ENCODE assay signal across 8 cellular contexts in the genomic region with DNA sequence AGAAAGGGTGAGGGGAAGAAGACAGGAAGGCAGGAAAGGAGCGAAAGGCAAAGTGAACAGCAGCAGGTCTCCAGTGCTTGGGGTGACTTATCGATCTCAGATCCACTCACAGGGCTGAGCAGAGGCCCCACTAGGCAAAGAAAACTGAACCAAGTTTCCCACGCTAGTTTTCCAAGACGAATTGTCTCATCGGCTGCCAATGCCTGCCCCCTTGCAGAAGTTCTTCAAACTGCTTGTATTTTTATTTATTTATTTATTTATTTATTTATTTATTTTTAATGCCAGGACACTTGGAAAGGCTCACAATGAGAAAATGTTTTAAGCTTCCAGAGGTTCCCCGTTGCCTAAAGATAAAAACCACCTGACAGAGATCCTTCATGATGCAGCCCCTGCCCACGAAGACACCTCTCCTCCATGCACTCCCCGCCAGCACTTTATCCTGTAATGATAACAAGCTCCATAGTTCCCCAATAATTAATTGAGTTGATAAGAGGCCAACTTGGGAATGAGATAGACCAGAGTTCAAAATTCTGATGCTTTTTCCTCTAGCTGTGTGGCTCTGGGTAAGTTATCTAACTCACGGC. TPM values are rescaled to one million over a fixed set of nuclear protein-coding genes. Genes with fewer than 3 reads are reported as not detected.
A peak's percentile ranks its signal among the peaks of the same experiment; 100 is the strongest.
DNase-seq lines count a peak whose midpoint lies in the region; ATAC-seq, FAIRE-seq and TF ChIP-seq lines count a peak whose summit lies in the region.

No MANE protein-coding gene starts in this region.

- CTCF ChIA-PET in HCT116 (lab: Charles Lee) (interaction anchor here (1.0 kb wide), 1 partner anchor 21 kb away, joined by 3 read pairs; no protein-coding TSS in a partner anchor), K562 (lab: Yijun Ruan, JAX; ENCODE audit: low intra/inter-chr PET ratio) (no interaction called here)

- no peak overlapping the region for H3K27ac ChIP-seq in HCT116 (ENCODE audit: low read depth, low read length)
- H3K27ac ChIP-seq in K562 (ENCODE audit: extremely low read depth, low read depth, low read length) = no peak overlapping the region
- H3K27ac ChIP-seq in lower lobe of right lung = no peak overlapping the region

- H2AFZ ChIP-seq in HCT116 (ENCODE audit: low read depth, low read length, poor library complexity, severe bottlenecking) (no peak overlapping the region), K562 (ENCODE audit: low read depth, low read length) (peak overlapping the region; percentile 47)

- peak; percentile 52 for DNase-seq in Ammon's horn (ENCODE audit: low spot score)
- peak; percentile 12 for DNase-seq in HCT116 (ENCODE audit: low read depth, low spot score)
- DNase-seq in K562 (ENCODE audit: extremely low read depth in 1 of 4, low spot score in 3 of 4) = peak; percentile 34 to 60 (median 52)
- DNase-seq in lower lobe of right lung = no peak
- DNase-seq in DMS153 treated with DMSO at 0.1 percent for 48 hours (lab: John Stamatoyannopoulos, UW; ENCODE audit: unreplicated experiment) = no peak

- H3K9ac ChIP-seq in HCT116 (ENCODE audit: low read length) (no peak overlapping the region), K562 (ENCODE audit: insufficient read depth in 1 of 2, low read depth in 2 of 2, low read length in 2 of 2) (no peak overlapping the region; a peak in 1 of 4 replicates)

- intact Hi-C loops in HCT116 (cut with micrococcal nuclease) = loop anchor here (5.0 to 10.0 kb wide), 2 partner anchors 824 to 1176 kb away; no protein-coding TSS in a partner anchor
- intact Hi-C loops in K562 (cut with micrococcal nuclease) = loop anchor here (2.0 kb wide), 1 partner anchor 122 kb away; no protein-coding TSS in a partner anchor
- intact Hi-C loops in lower lobe of right lung (cut with DNase I) = no loop called here

- WGBS in K562 (ENCODE audit: insufficient coverage, low coverage, missing lambda C conversion rate) = 26% methylated on average over 9 of the region's 9 CpGs

- peak; percentile 25 to 44 (median 29); a peak in 4 of 6 replicates for TF ChIP-seq CTCF in HCT116 (IDR thresholded peaks at IDR 0.05 in 2 of 3, conservative IDR thresholded peaks at IDR 0.05 in 1 of 3; ENCODE audit: borderline replicate concordance in 1 of 3, insufficient read depth in 1 of 3, low read depth in 2 of 3, low read length in 2 of 3)
- peak; percentile 40 to 61 (median 55); a peak in 5 of 6 replicates for TF ChIP-seq CTCF in K562 (IDR thresholded peaks at IDR 0.05 in 2 of 3, conservative IDR thresholded peaks at IDR 0.05 in 1 of 3; ENCODE audit: insufficient read depth in 2 of 3, low read depth in 1 of 3, low read length in 3 of 3)
- peak; percentile 54 for TF ChIP-seq CTCF in lower lobe of right lung (IDR thresholded peaks at IDR 0.05)

- H3K79me2 ChIP-seq in HCT116 (ENCODE audit: insufficient read depth, low read length) (no peaks in the 10 kb centered on the region), K562 (ENCODE audit: control insufficient read depth, insufficient read depth, low read length) (no peaks in the 10 kb centered on the region)

- peak; percentile 55 for FAIRE-seq in K562 (lab: Jason Lieb, UNC)

- H3K36me3 ChIP-seq in HCT116 (ENCODE audit: control insufficient read depth in 1 of 2, insufficient read depth in 2 of 2, low read length in 2 of 2) (no peaks in the 10 kb centered on the region), K562 (ENCODE audit: control insufficient read depth, insufficient read depth, low read length) (no peaks in the 10 kb centered on the region), lower lobe of right lung (no peaks in the 10 kb centered on the region)

- H3K4me1 ChIP-seq in HCT116 (ENCODE audit: control insufficient read depth in 1 of 2, insufficient read depth in 2 of 2, low read length in 2 of 2) (peaks cover 0 to 3% of the 10 kb centered on the region in 2 experiments; a peak in 2 of 4 replicates), K562 (replicated peaks in 1 of 2; ENCODE audit: control insufficient read depth in 2 of 2, insufficient read depth in 2 of 2, low read length in 2 of 2) (no peaks in the 10 kb centered on the region; a peak in 1 of 5 replicates), lower lobe of right lung (no peaks in the 10 kb centered on the region)

- TF ChIP-seq POLR2A in HCT116 (IDR thresholded peaks at IDR 0.05; ENCODE audit: borderline replicate concordance, extremely low read depth, insufficient read depth, insufficient read length) (no peak), K562 (conservative IDR thresholded peaks at IDR 0.05) (no peak)

- H3K27me3 ChIP-seq in HCT116 (ENCODE audit: insufficient read depth, low read length) (no peaks in the 10 kb centered on the region), K562 (ENCODE audit: control insufficient read depth in 2 of 2, insufficient read depth in 2 of 2, low read length in 2 of 2) (peaks cover 6 to 28% of the 10 kb centered on the region in 2 experiments; a peak in 4 of 5 replicates), lower lobe of right lung (ENCODE audit: low read depth) (no peaks in the 10 kb centered on the region)

- TF ChIP-seq RAD21 in HCT116 (IDR thresholded peaks at IDR 0.05; ENCODE audit: low read depth) = peak; percentile 45
- peak; percentile 12 to 36; a peak in 1 of 4 replicates for TF ChIP-seq RAD21 in K562 (CRISPR knock-in tag; conservative IDR thresholded peaks at IDR 0.05 in 1 of 2, IDR thresholded peaks at IDR 0.05 in 1 of 2)

- RAD21 ChIA-PET in HCT116 (lab: Charles Lee; ENCODE audit: low non-redundant PET in 1 of 2, low total read pairs in 2 of 2, uncharacterized antibody in 2 of 2, unreplicated experiment in 2 of 2) = interaction anchor here in 1 of 2 experiments (0.6 kb wide), 1 partner anchor 826 kb away, joined by 3 read pairs; no protein-coding TSS in a partner anchor

- H3K4me2 ChIP-seq in HCT116 (ENCODE audit: low read length) (no peak overlapping the region), K562 (ENCODE audit: insufficient read depth, low read length) (peak overlapping the region; percentile 16; the same call in 1 of the 2 replicates)

- no peak for TF ChIP-seq EP300 in K562 (IDR thresholded peaks at IDR 0.05; ENCODE audit: low read length)

- ATAC-seq in HCT116 = no peak
- ATAC-seq in K562 = peak; percentile 42; the same call in 2 of the 3 replicates
- no peak for ATAC-seq in lower lobe of right lung
- ATAC-seq in HG03108 (IDR thresholded peaks at IDR 0.05; ENCODE audit: unreplicated experiment) = no peak
- no peak for ATAC-seq in HG03039 (IDR thresholded peaks at IDR 0.05; ENCODE audit: unreplicated experiment)
- no peak for ATAC-seq in HG02763 (IDR thresholded peaks at IDR 0.05; ENCODE audit: unreplicated experiment)

- H4K20me1 ChIP-seq in HCT116 (ENCODE audit: insufficient read depth) (no peaks in the 10 kb centered on the region), K562 (replicated peaks; ENCODE audit: control insufficient read depth, insufficient read depth, low read length) (peaks cover 5% of the 10 kb centered on the region; the same call in 1 of the 2 replicates)

- in situ Hi-C loops in K562 (cut with MboI) = loop anchor here (5.0 kb wide), 1 partner anchor 126 kb away; no protein-coding TSS in a partner anchor

- H3K4me3 ChIP-seq in HCT116 (replicated peaks in 1 of 2; ENCODE audit: low read depth in 1 of 2, low read length in 2 of 2) (no peak overlapping the region), K562 (no peak overlapping the region), lower lobe of right lung (no peak overlapping the region)

- BruUV-seq in HCT116 (replicated peaks; lab: Mats Ljungman, UMichigan) (no TSS peak), K562 (replicated peaks; lab: Mats Ljungman, UMichigan) (no TSS peak)

- H3K9me1 ChIP-seq in K562 (ENCODE audit: control insufficient read depth, insufficient read depth, low read length) = no peaks in the 10 kb centered on the region

- H3K9me3 ChIP-seq in HCT116 (ENCODE audit: control insufficient read depth in 1 of 2, insufficient read depth in 1 of 2, low read depth in 1 of 2, low read length in 2 of 2) = no peaks in the 10 kb centered on the region
- no peaks in the 10 kb centered on the region for H3K9me3 ChIP-seq in K562 (replicated peaks; ENCODE audit: control insufficient read depth, insufficient read depth, low read depth, low read length)
- H3K9me3 ChIP-seq in lower lobe of right lung = no peaks in the 10 kb centered on the region

- H3K9me2 ChIP-seq in HCT116 (ENCODE audit: insufficient read depth) = no peaks in the 10 kb centered on the region

- POLR2A ChIA-PET in HCT116 (lab: Charles Lee) (no interaction called here), K562 (lab: Yijun Ruan, JAX) (no interaction called here)

RNA-seq across cellular contexts. Expression of a gene that starts 43.2 kb away (rescaled TPM):
- total RNA-seq in HCT116 (2021; ENCODE audit: unreplicated experiment) = 39.5 TPM
- 30.5 and 32.9 TPM in 2 replicates for polyA plus RNA-seq in HCT116 (2012)
- total RNA-seq in K562 (2011; cell fraction: chromatin; rRNA removed; ENCODE audit: low replicate concordance) = 20.5 and 30.3 TPM in 2 replicates
- 17.8 and 19.8 TPM in 2 replicates for total RNA-seq in K562 (2011; cell fraction: nucleolus; rRNA removed)
- total RNA-seq in K562 (2011; cell fraction: nucleoplasm; rRNA removed) = 24.1 and 36.3 TPM in 2 replicates
- 9.4 and 14.4 TPM in 2 replicates for total RNA-seq in K562 (2014; rRNA removed)
- total RNA-seq in K562 (2014; rRNA removed; fragmentation: Illumina TruSeq; extraction: Trizol) = 16.6 and 17.3 TPM in 2 replicates
- total RNA-seq in K562 (2015; rRNA removed; fragmentation: Illumina TruSeq; extraction: Trizol) = 16.6 and 17.2 TPM in 2 replicates
- 28.6 and 29.7 TPM in 2 replicates for total RNA-seq in K562 (2021)
- 27.1 and 28.9 TPM in 2 replicates for polyA plus RNA-seq in K562 (2011; rRNA removed)
- polyA plus RNA-seq in K562 (2011; cell fraction: cytosol; rRNA removed) = 28.6 and 28.7 TPM in 2 replicates
- polyA plus RNA-seq in K562 (2011; cell fraction: nucleus; rRNA removed) = 14.7 and 16.9 TPM in 2 replicates
- polyA plus RNA-seq in K562 (2012) = 24.7 and 27.3 TPM in 2 replicates
- 26.6 and 27.7 TPM in 2 replicates for polyA plus RNA-seq in K562 (2014; fragmentation: Illumina TruSeq; extraction: Trizol)
- polyA plus RNA-seq in K562 (2014; fragmentation: Nextera tagmentation; extraction: Ambion mirVana) = 1 to 10 TPM; 5.7 to 6.4 TPM
- polyA plus RNA-seq in K562 (2014; rRNA removed) = 26.9 and 39.7 TPM in 2 replicates
- 27.8 and 36.5 TPM in 2 replicates for polyA minus RNA-seq in K562 (2011; rRNA and poly(A)+ RNA removed)
- polyA minus RNA-seq in K562 (2011; cell fraction: cytosol; rRNA and poly(A)+ RNA removed) = 11.0 and 13.0 TPM in 2 replicates
- polyA minus RNA-seq in K562 (2011; cell fraction: nucleus; rRNA and poly(A)+ RNA removed) = 10.4 and 13.9 TPM in 2 replicates
- total RNA-seq in lower lobe of right lung = 38.5 TPM

RNA-seq across cellular contexts. Expression of a gene that starts 46.2 kb away (rescaled TPM):
- total RNA-seq in HCT116 (2021; ENCODE audit: unreplicated experiment) = not detected
- not detected in 2 replicates for polyA plus RNA-seq in HCT116 (2012)
- total RNA-seq in K562 (2011; cell fraction: chromatin; rRNA removed; ENCODE audit: low replicate concordance) = not detected in 2 replicates
- total RNA-seq in K562 (2011; cell fraction: nucleolus; rRNA removed) = not detected in 2 replicates
- total RNA-seq in K562 (2011; cell fraction: nucleoplasm; rRNA removed) = not detected in 2 replicates
- total RNA-seq in K562 (2014; rRNA removed) = not detected in 2 replicates
- total RNA-seq in K562 (2014; rRNA removed; fragmentation: Illumina TruSeq; extraction: Trizol) = not detected in 2 replicates
- not detected in 2 replicates for total RNA-seq in K562 (2015; rRNA removed; fragmentation: Illumina TruSeq; extraction: Trizol)
- not detected in 2 replicates for total RNA-seq in K562 (2021)
- polyA plus RNA-seq in K562 (2011; rRNA removed) = not detected in 2 replicates
- polyA plus RNA-seq in K562 (2011; cell fraction: cytosol; rRNA removed) = not detected in 2 replicates
- polyA plus RNA-seq in K562 (2011; cell fraction: nucleus; rRNA removed) = not detected in 2 replicates
- not detected in 2 replicates for polyA plus RNA-seq in K562 (2012)
- not detected in 2 replicates for polyA plus RNA-seq in K562 (2014; fragmentation: Illumina TruSeq; extraction: Trizol)
- polyA plus RNA-seq in K562 (2014; fragmentation: Nextera tagmentation; extraction: Ambion mirVana) = not detected
- not detected in 2 replicates for polyA plus RNA-seq in K562 (2014; rRNA removed)
- not detected in 2 replicates for polyA minus RNA-seq in K562 (2011; rRNA and poly(A)+ RNA removed)
- polyA minus RNA-seq in K562 (2011; cell fraction: cytosol; rRNA and poly(A)+ RNA removed) = not detected in 2 replicates
- polyA minus RNA-seq in K562 (2011; cell fraction: nucleus; rRNA and poly(A)+ RNA removed) = not detected in 2 replicates
- total RNA-seq in lower lobe of right lung = not detected

Comparison
In these comparisons a context has a peak if more than half of its experiments do, and no peak if none do; other contexts are left out.
1. DNase-seq: peak in Ammon's horn (single experiment), HCT116 (single experiment) and K562 (4 of 4); none in lower lobe of right lung (single experiment) and DMS153 treated with DMSO at 0.1 percent for 48 hours (single experiment).
2. Peak in every context shown above with its lines, with median percentiles within 50 percentile points of each other: CTCF ChIP-seq.